ENCODE assay signal across 22 cellular contexts in genomic region chr3:80007522-80007921, GRCh38.
"Had no signal": no experiment of that assay in that cellular context is flagged by ENCODE, and none has a peak within 500 bp of the region (broad histone marks: within the 10 kb centered on the region; RNA-seq: fewer than 3 reads in every experiment).

No MANE protein-coding gene starts in this region.

- H3K36me3 ChIP-seq: colonic mucosa, esophagus muscularis mucosa, gastrocnemius medialis, heart right ventricle, left lung, lower lobe of right lung had no signal

- DNase-seq: colonic mucosa; cortex of kidney; effector CD8-positive, alpha-beta T cell; effector memory CD8-positive, alpha-beta T cell; endodermal cell; foreskin keratinocyte; gastrocnemius medialis; glutamatergic neuron; head of caudate nucleus; heart right ventricle; hippocampal formation; left cardiac atrium; left lung; left ventricle myocardium superior; lower lobe of right lung; mesenchymal stem cell; mucosa of descending colon; naive B cell had no signal

- H3K9me3 ChIP-seq: colonic mucosa, gastrocnemius medialis, left lung, lower lobe of right lung, mucosa of descending colon had no signal

- H3K27ac ChIP-seq: colonic mucosa, esophagus muscularis mucosa, foreskin keratinocyte, gastrocnemius medialis, heart right ventricle, left lung, lower lobe of right lung had no signal

- H3K27me3 ChIP-seq: colonic mucosa, esophagus muscularis mucosa, foreskin keratinocyte, gastrocnemius medialis, heart right ventricle, left lung had no signal

- H3K4me1 ChIP-seq: colonic mucosa, esophagus muscularis mucosa, gastrocnemius medialis, heart right ventricle, left lung, lower lobe of right lung had no signal

- ATAC-seq: effector memory CD8-positive, alpha-beta T cell; foreskin keratinocyte; gastrocnemius medialis; heart right ventricle; left cardiac atrium; left lung; left ventricle myocardium superior; lower lobe of right lung; mucosa of descending colon had no signal

- FAIRE-seq: endothelial cell of umbilical vein, islet of Langerhans, keratinocyte had no signal

- H3K4me3 ChIP-seq: colonic mucosa, esophagus muscularis mucosa, gastrocnemius medialis, heart right ventricle, left lung, lower lobe of right lung, mucosa of descending colon had no signal
